19 cellular contexts compared by ENCODE assay signal in genomic region chr13:31725841-31726240, GRCh38. TPM values are rescaled to one million over a fixed set of nuclear protein-coding genes. Genes with fewer than 3 reads are reported as not detected.
"Had no signal": no experiment of that assay in that cellular context is flagged by ENCODE, and none has a peak within 500 bp of the region (broad histone marks: within the 10 kb centered on the region; RNA-seq: fewer than 3 reads in every experiment).

No MANE protein-coding gene starts in this region.

- ATAC-seq: activated CD8-positive, alpha-beta T cell treated with anti-CD3 and anti-CD28 coated beads for 36 hours; esophagus mucosa; left ventricle myocardium superior; naive thymus-derived CD8-positive, alpha-beta T cell; right cardiac atrium had no signal

- DNase-seq: activated B cell treated with CpG ODN at 0.5 μM for 24 hours; activated CD4-positive, alpha-beta T cell treated with anti-CD3 and anti-CD28 coated beads for 48 hours; activated CD8-positive, alpha-beta T cell treated with anti-CD3 and anti-CD28 coated beads for 36 hours; activated effector memory CD4-positive, alpha-beta T cell treated with anti-CD3 and anti-CD28 coated beads, Interleukin-2, amount 50 U/mL, for 16 hours; activated T-cell treated with anti-CD3 and anti-CD28 coated beads, Interleukin-2, amount 50 U/mL, for 48 hours; adrenal gland; central memory CD4-positive, alpha-beta T cell; colonic mucosa; left ventricle myocardium superior; naive thymus-derived CD8-positive, alpha-beta T cell; right cardiac atrium; spleen; stomach; testis had no signal

RNA-seq across cellular contexts. Expression of gene RXFP2, which starts 13.5 kb away (rescaled TPM):
- total RNA-seq: activated B cell treated with CpG ODN at 0.5 μM for 24 hours; activated CD8-positive, alpha-beta T cell treated with anti-CD3 and anti-CD28 coated beads for 36 hours; colonic mucosa; esophagus mucosa; left ventricle myocardium superior; mucosa of gallbladder; naive thymus-derived CD8-positive, alpha-beta T cell; posterior vena cava; right cardiac atrium; spleen; stomach; ureter had no signal
- polyA plus RNA-seq: keratinocyte; naive thymus-derived CD8-positive, alpha-beta T cell; right cardiac atrium; spleen; stomach had no signal
